In the genomic region with DNA sequence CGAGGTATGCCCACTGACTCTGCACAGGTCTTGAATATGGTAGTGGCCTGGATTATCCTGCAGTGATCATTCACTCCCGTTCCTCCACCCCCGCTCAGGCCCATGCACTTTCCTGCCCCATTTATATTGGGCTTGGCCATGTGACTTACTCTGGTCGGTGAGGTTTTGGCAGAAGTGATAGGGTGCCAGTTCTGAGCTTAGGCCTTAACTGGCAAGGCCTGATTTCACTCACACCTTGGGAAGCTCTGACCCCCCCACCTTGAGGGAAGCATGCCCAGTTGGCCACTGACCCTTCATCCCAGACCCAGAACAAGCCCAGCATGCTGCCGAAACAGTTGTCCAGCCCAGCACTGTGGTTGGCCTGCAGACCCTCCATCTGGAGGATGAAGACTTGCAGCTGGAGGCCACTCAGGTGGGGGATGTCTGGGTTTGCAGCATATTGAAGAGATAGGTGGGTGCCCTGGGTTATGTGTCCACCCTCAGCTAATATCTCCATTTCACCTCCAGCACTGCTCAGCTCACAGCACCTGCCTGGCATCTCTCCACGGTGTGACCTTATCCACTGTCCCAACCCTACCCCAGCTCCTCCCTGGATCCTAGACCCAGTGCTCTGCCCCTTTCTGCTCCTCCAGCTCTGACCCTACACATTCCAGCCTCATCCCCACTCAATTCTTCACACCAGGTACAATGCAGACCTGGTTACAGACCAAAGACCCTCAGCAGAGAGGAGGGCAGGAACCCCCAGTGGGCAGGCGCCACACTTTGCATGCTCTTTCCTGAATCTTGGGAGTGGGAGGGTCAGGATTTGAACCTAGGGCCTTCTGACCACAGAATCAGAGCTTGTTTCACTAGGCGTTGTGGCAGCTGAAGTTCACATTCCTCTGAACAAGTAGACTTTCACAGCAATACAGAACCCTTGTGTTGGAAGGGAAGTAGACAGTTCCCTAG, we compare ENCODE assay signal across 11 cellular contexts.
DNase-seq lines count a peak whose midpoint lies in the region; ATAC-seq lines count a peak whose summit lies in the region.
"Had no signal": no experiment of that assay in that cellular context is flagged by ENCODE, and none has a peak within 500 bp of the region (broad histone marks: within the 10 kb centered on the region; RNA-seq: fewer than 3 reads in every experiment).

No MANE protein-coding gene starts in this region.

- DNase-seq in AML-193 (lab: John Stamatoyannopoulos, UW) (peak; percentile 22 to 43), T-helper 2 cell (peak in 4 of 5 experiments; percentile 15 to 92 (median 57)), DMS153 treated with DMSO at 0.1 percent for 48 hours (lab: John Stamatoyannopoulos, UW; ENCODE audit: unreplicated experiment) (no peak), COLO829 (ENCODE audit: low spot score) (no peak), SW480 (ENCODE audit: low spot score) (no peak)
- peak; percentile 27 for DNase-seq in effector CD8-positive, alpha-beta T cell (lab: John Stamatoyannopoulos, UW)
- DNase-seq: NCI-H1105, testis had no signal

- ATAC-seq in GM21576 (IDR thresholded peaks at IDR 0.05; ENCODE audit: unreplicated experiment) (peak; percentile 38), HG02678 (IDR thresholded peaks at IDR 0.05; ENCODE audit: unreplicated experiment) (no peak)
- ATAC-seq: Right ventricle myocardium inferior had no signal

Comparison
In these comparisons a context has a peak if more than half of its experiments do, and no peak if none do; other contexts are left out.
1. DNase-seq: peak in AML-193 (2 of 2), T-helper 2 cell (4 of 5) and effector CD8-positive, alpha-beta T cell (single experiment); none in DMS153 treated with DMSO at 0.1 percent for 48 hours (single experiment), COLO829 (single experiment) and SW480 (single experiment).